Comparison of ENCODE assay signal across 14 cellular contexts in genomic region chr1:65141394-65141793, GRCh38. TPM values are rescaled to one million over a fixed set of nuclear protein-coding genes. Genes with fewer than 3 reads are reported as not detected.
DNase-seq lines count a peak whose midpoint lies in the region; ATAC-seq and TF ChIP-seq lines count a peak whose summit lies in the region.
"Had no signal": no experiment of that assay in that cellular context is flagged by ENCODE, and none has a peak within 500 bp of the region (broad histone marks: within the 10 kb centered on the region; RNA-seq: fewer than 3 reads in every experiment).

No MANE protein-coding gene starts in this region.

- H3K4me3 Mint-ChIP-seq in MCF 10A (ENCODE audit: unreplicated experiment) (no peak overlapping the region), progenitor cell of endocrine pancreas (ENCODE audit: low read depth) (no peak overlapping the region)
- H3K4me3 Mint-ChIP-seq: activated B cell treated with CpG ODN at 0.5 μM for 24 hours; activated T-cell treated with anti-CD3 and anti-CD28 coated beads, Interleukin-2, amount 50 U/mL, for 24 hours; immature natural killer cell had no signal

- peaks cover 14% of the 10 kb centered on the region for H3K27me3 ChIP-seq in BLaER1
- H3K27me3 ChIP-seq in kidney epithelial cell (ENCODE audit: control insufficient read depth, insufficient read depth, low read length): no peaks in the 10 kb centered on the region
- H3K27me3 ChIP-seq in lower lobe of right lung (ENCODE audit: low read depth): peaks cover 8% of the 10 kb centered on the region
- H3K27me3 ChIP-seq: ascending aorta had no signal

- no peak overlapping the region for H3K4me3 ChIP-seq in BLaER1
- H3K4me3 ChIP-seq in HFF-Myc (replicated peaks; ENCODE audit: low read depth, low read length): no peak overlapping the region
- no peak overlapping the region for H3K4me3 ChIP-seq in kidney epithelial cell (ENCODE audit: low read depth, low read length)
- no peak overlapping the region for H3K4me3 ChIP-seq in lower lobe of right lung
- H3K4me3 ChIP-seq: ascending aorta had no signal

- TF ChIP-seq CTCF in HFF-Myc (IDR thresholded peaks at IDR 0.05; ENCODE audit: low read depth, low read length, missing control alignments): no peak
- no peak for TF ChIP-seq CTCF in MCF 10A (IDR thresholded peaks at IDR 0.05; ENCODE audit: unreplicated experiment)
- TF ChIP-seq CTCF in kidney epithelial cell (IDR thresholded peaks at IDR 0.05; ENCODE audit: insufficient read depth, low read length, poor library complexity, severe bottlenecking): no peak
- TF ChIP-seq CTCF in lower lobe of right lung (IDR thresholded peaks at IDR 0.05): no peak
- TF ChIP-seq CTCF in progenitor cell of endocrine pancreas (IDR thresholded peaks at IDR 0.05; ENCODE audit: unreplicated experiment): no peak

- H3K9me3 ChIP-seq in BLaER1 (no peaks in the 10 kb centered on the region), lower lobe of right lung (no peaks in the 10 kb centered on the region)
- H3K9me3 ChIP-seq: ascending aorta had no signal

- H3K36me3 Mint-ChIP-seq in MCF 10A (ENCODE audit: insufficient read depth, unreplicated experiment) (no peaks in the 10 kb centered on the region), progenitor cell of endocrine pancreas (ENCODE audit: insufficient read depth) (peaks cover 1% of the 10 kb centered on the region)
- H3K36me3 Mint-ChIP-seq: immature natural killer cell had no signal

- no peaks in the 10 kb centered on the region for H3K36me3 ChIP-seq in BLaER1
- H3K36me3 ChIP-seq in kidney epithelial cell (ENCODE audit: control insufficient read depth, insufficient read depth, low read length): no peaks in the 10 kb centered on the region
- H3K36me3 ChIP-seq in lower lobe of right lung: no peaks in the 10 kb centered on the region
- H3K36me3 ChIP-seq: ascending aorta had no signal

- no peaks in the 10 kb centered on the region for H3K27me3 Mint-ChIP-seq in MCF 10A (ENCODE audit: insufficient read depth, unreplicated experiment)
- H3K27me3 Mint-ChIP-seq in progenitor cell of endocrine pancreas: peaks cover 21% of the 10 kb centered on the region

- no peak for ATAC-seq in lower lobe of right lung
- no peak for ATAC-seq in GM19463 (IDR thresholded peaks at IDR 0.05; ENCODE audit: unreplicated experiment)

- no peaks in the 10 kb centered on the region for H4K20me1 ChIP-seq in BLaER1

- POLR2A ChIA-PET in MCF 10A (lab: Yijun Ruan, JAX): interaction anchor here (0.5 to 1.2 kb wide), 8 partner anchors 8 to 73 kb away, joined by 3 to 4 read pairs (median 3); no protein-coding TSS in a partner anchor

- H3K4me1 Mint-ChIP-seq in MCF 10A (ENCODE audit: insufficient read depth, unreplicated experiment) (peaks cover 7% of the 10 kb centered on the region), progenitor cell of endocrine pancreas (ENCODE audit: low read depth) (peaks cover 21% of the 10 kb centered on the region)
- H3K4me1 Mint-ChIP-seq: activated B cell treated with CpG ODN at 0.5 μM for 24 hours, immature natural killer cell had no signal

- H3K9me3 Mint-ChIP-seq in MCF 10A (ENCODE audit: unreplicated experiment) (no peaks in the 10 kb centered on the region), progenitor cell of endocrine pancreas (ENCODE audit: low read depth) (no peaks in the 10 kb centered on the region)
- H3K9me3 Mint-ChIP-seq: activated B cell treated with CpG ODN at 0.5 μM for 24 hours; activated T-cell treated with anti-CD3 and anti-CD28 coated beads, Interleukin-2, amount 50 U/mL, for 24 hours; immature natural killer cell had no signal

- H3K4me1 ChIP-seq in BLaER1: peaks cover 8% of the 10 kb centered on the region; the same call in 1 of the 2 replicates
- H3K4me1 ChIP-seq in lower lobe of right lung: peaks cover 7% of the 10 kb centered on the region
- H3K4me1 ChIP-seq: ascending aorta had no signal

- H3K9ac ChIP-seq in BLaER1: no peak overlapping the region

- no TSS peak for BruUV-seq in MCF 10A (replicated peaks; lab: Mats Ljungman, UMichigan)

- H3K27ac Mint-ChIP-seq in MCF 10A (ENCODE audit: low read depth, unreplicated experiment) (peak overlapping the region; percentile 50), progenitor cell of endocrine pancreas (no peak overlapping the region)
- H3K27ac Mint-ChIP-seq: activated B cell treated with CpG ODN at 0.5 μM for 24 hours; activated T-cell treated with anti-CD3 and anti-CD28 coated beads, Interleukin-2, amount 50 U/mL, for 24 hours; immature natural killer cell had no signal

- H3K4me2 ChIP-seq in BLaER1: 0 out of 2 replicates have a peak overlapping the region, but pooled peaks have one; percentile 3

- CTCF ChIA-PET in MCF 10A (lab: Yijun Ruan, JAX): interaction anchor here (0.7 to 1.4 kb wide), 4 partner anchors 8 to 72 kb away, joined by 3 to 4 read pairs (median 3); no protein-coding TSS in a partner anchor

- DNase-seq in HFF-Myc (ENCODE audit: extremely low read depth, low read depth) (peak; percentile 63), MCF 10A (ENCODE audit: unreplicated experiment) (peak; percentile 46), kidney epithelial cell (ENCODE audit: low read depth) (peak; percentile 39), pons (ENCODE audit: low spot score) (no peak), lower lobe of right lung (no peak), progenitor cell of endocrine pancreas (ENCODE audit: low spot score, unreplicated experiment) (no peak)
- DNase-seq: activated B cell treated with CpG ODN at 0.5 μM for 24 hours; activated T-cell treated with anti-CD3 and anti-CD28 coated beads, Interleukin-2, amount 50 U/mL, for 24 hours; H7; immature natural killer cell; stimulated activated naive CD4-positive, alpha-beta T cell had no signal

- intact Hi-C loops in MCF 10A (cut with micrococcal nuclease) (loop anchor here (2.0 kb wide), 1 partner anchor 35 kb away; no protein-coding TSS in a partner anchor), lower lobe of right lung (cut with DNase I) (no loop called here)

- H3K27ac ChIP-seq in BLaER1: no peak overlapping the region
- H3K27ac ChIP-seq in lower lobe of right lung: no peak overlapping the region
- H3K27ac ChIP-seq: ascending aorta had no signal

RNA-seq across cellular contexts. Expression of gene AK4, which starts 6.6 kb away (rescaled TPM):
- total RNA-seq in MCF 10A (2022): 54.2 and 57.1 TPM in 2 replicates
- total RNA-seq in kidney epithelial cell: 15.4 and 25.2 TPM in 2 replicates
- 7.0 TPM for total RNA-seq in lower lobe of right lung
- 12.6 and 13.8 TPM in 2 replicates for total RNA-seq in progenitor cell of endocrine pancreas

Comparison
In these comparisons a context has a peak if more than half of its experiments do, and no peak if none do; other contexts are left out.
1. DNase-seq: peak in HFF-Myc (single experiment), MCF 10A (single experiment) and kidney epithelial cell (single experiment); none in pons (single experiment), lower lobe of right lung (single experiment) and progenitor cell of endocrine pancreas (single experiment).